38 cellular contexts compared by ENCODE assay signal in the genomic region with DNA sequence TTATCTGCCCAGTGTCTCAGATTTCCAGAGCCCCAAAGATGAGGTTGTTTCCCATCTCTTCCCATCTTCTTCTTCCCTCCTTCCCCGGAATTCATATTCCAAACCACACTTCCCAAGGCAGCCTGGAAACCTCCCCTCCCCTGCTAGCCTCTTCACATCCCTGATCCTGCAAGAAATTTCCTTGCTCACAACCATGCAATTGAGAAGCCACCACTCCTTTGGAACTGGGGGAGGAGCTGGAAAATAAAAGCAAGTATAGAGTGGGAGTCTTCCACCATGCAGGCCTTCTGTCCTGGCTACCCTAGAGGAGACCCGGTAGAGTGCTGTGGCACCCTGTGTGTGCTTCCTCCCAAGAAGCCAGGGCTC. TPM values are rescaled to one million over a fixed set of nuclear protein-coding genes. Genes with fewer than 3 reads are reported as not detected.
DNase-seq lines count a peak whose midpoint lies in the region; ATAC-seq, FAIRE-seq and TF ChIP-seq lines count a peak whose summit lies in the region.
"Had no signal": no experiment of that assay in that cellular context is flagged by ENCODE, and none has a peak within 500 bp of the region (broad histone marks: within the 10 kb centered on the region; RNA-seq: fewer than 3 reads in every experiment).

No MANE protein-coding gene starts in this region.

- H2BK20ac ChIP-seq in H1 (ENCODE audit: low read length) = no peak overlapping the region

- no peak overlapping the region for H4K5ac ChIP-seq in H1 (ENCODE audit: insufficient read length, low read depth, low read length)

- H3K27me3 Mint-ChIP-seq in stimulated activated naive B cell treated with anti-CD40 and anti-IgM and Interleukin-4, amounts not matched to agents 10 μg/mL and 1 μg/mL and 100 μg/mL, for 72 hours = peaks cover 65 to 80% of the 10 kb centered on the region in 2 donors

- no peak overlapping the region for H2BK5ac ChIP-seq in H1 (ENCODE audit: low read depth, low read length)

- no peak for TF ChIP-seq RAD21 in H1 (IDR thresholded peaks at IDR 0.05 in 1 of 2, conservative IDR thresholded peaks at IDR 0.05 in 1 of 2; ENCODE audit: low read depth in 2 of 2, low read length in 2 of 2)

- peaks cover 15 to 28% of the 10 kb centered on the region in 2 experiments for H4K20me1 ChIP-seq in H1 (replicated peaks in 1 of 2; ENCODE audit: control insufficient read depth in 1 of 2, insufficient read depth in 2 of 2, low read length in 2 of 2)

- H3K36me3 ChIP-seq in H1 (ENCODE audit: control insufficient read depth in 2 of 4, insufficient read depth in 4 of 4, low read length in 3 of 4) (peaks cover 0 to 5% (median 0%) of the 10 kb centered on the region in 4 experiments; a peak in 1 of 8 replicates), mesodermal cell (ENCODE audit: control insufficient read depth, insufficient read depth, low read length) (no peaks in the 10 kb centered on the region), SJCRH30 (no peaks in the 10 kb centered on the region)
- H3K36me3 ChIP-seq: adrenal gland, breast epithelium, lower lobe of right lung, tibial artery had no signal

- no peak overlapping the region for H2AFZ ChIP-seq in H1 (ENCODE audit: low read length)
- H2AFZ ChIP-seq: PC-9 had no signal

- H3K9me3 Mint-ChIP-seq in stimulated activated naive B cell treated with anti-CD40 and anti-IgM and Interleukin-4, amounts not matched to agents 10 μg/mL and 1 μg/mL and 100 μg/mL, for 72 hours = no peaks in the 10 kb centered on the region
- H3K9me3 Mint-ChIP-seq: activated CD4-positive, alpha-beta memory T cell treated with anti-CD3 and anti-CD28 coated beads for 36 hours; activated T-cell treated with anti-CD3 and anti-CD28 coated beads, Interleukin-2, amount 50 U/mL, for 72 hours; CD4-positive, alpha-beta T cell; stimulated activated naive CD8-positive, alpha-beta T cell treated with anti-CD3 and anti-CD28 coated beads, Interleukin-15, Interleukin-2, amounts not matched to agents 100 ng/mL and 50 ng/mL, for 24 hours had no signal

- no peak overlapping the region for H2BK120ac ChIP-seq in H1 (replicated peaks; ENCODE audit: low read depth, low read length)

- no peak overlapping the region for H2AK5ac ChIP-seq in H1 (ENCODE audit: low read depth, low read length)

- no peak for TF ChIP-seq EP300 in H1 (IDR thresholded peaks at IDR 0.05; ENCODE audit: borderline replicate concordance in 1 of 2, low read depth in 2 of 2, low read length in 2 of 2)

- no peak overlapping the region for H2BK12ac ChIP-seq in H1 (ENCODE audit: low read depth, low read length)

- peak overlapping the region; percentile 37 for H3K27ac Mint-ChIP-seq in stimulated activated naive B cell treated with anti-CD40 and anti-IgM and Interleukin-4, amounts not matched to agents 10 μg/mL and 1 μg/mL and 100 μg/mL, for 72 hours
- H3K27ac Mint-ChIP-seq: activated CD4-positive, alpha-beta memory T cell treated with anti-CD3 and anti-CD28 coated beads for 36 hours; activated T-cell treated with anti-CD3 and anti-CD28 coated beads, Interleukin-2, amount 50 U/mL, for 72 hours; CD4-positive, alpha-beta T cell; stimulated activated naive CD8-positive, alpha-beta T cell treated with anti-CD3 and anti-CD28 coated beads, Interleukin-15, Interleukin-2, amounts not matched to agents 100 ng/mL and 50 ng/mL, for 24 hours had no signal

- no peak overlapping the region for H3K56ac ChIP-seq in H1 (replicated peaks; ENCODE audit: insufficient read length, low read depth, low read length)

- no peak for TF ChIP-seq CTCF in H1 (IDR thresholded peaks at IDR 0.05; ENCODE audit: control extremely low read depth in 1 of 3, insufficient read depth in 1 of 3, low read depth in 1 of 3, low read length in 3 of 3)

- no peak overlapping the region for H4K8ac ChIP-seq in H1 (ENCODE audit: extremely low read depth, insufficient read depth, low read length)

- H3K4me3 Mint-ChIP-seq in stimulated activated naive B cell treated with anti-CD40 and anti-IgM and Interleukin-4, amounts not matched to agents 10 μg/mL and 1 μg/mL and 100 μg/mL, for 72 hours = no peak overlapping the region
- H3K4me3 Mint-ChIP-seq: activated CD4-positive, alpha-beta memory T cell treated with anti-CD3 and anti-CD28 coated beads for 36 hours; activated T-cell treated with anti-CD3 and anti-CD28 coated beads, Interleukin-2, amount 50 U/mL, for 72 hours; CD4-positive, alpha-beta T cell; stimulated activated naive CD8-positive, alpha-beta T cell treated with anti-CD3 and anti-CD28 coated beads, Interleukin-15, Interleukin-2, amounts not matched to agents 100 ng/mL and 50 ng/mL, for 24 hours had no signal

- TF ChIP-seq POLR2A in H1 (IDR thresholded peaks at IDR 0.05; ENCODE audit: control extremely low read depth in 1 of 2, low read depth in 2 of 2, low read length in 2 of 2) = no peak

- intact Hi-C loops in cardiac septum (cut with DNase I) = no loop called here

- no peak overlapping the region for H4K91ac ChIP-seq in H1 (replicated peaks; ENCODE audit: insufficient read length, low read length)

- DNase-seq in HT-29 (ENCODE audit: low spot score) (peak; percentile 23), H1 (ENCODE audit: low read depth in 1 of 2, low spot score in 2 of 2) (no peak), anterior cingulate cortex (lab: John Stamatoyannopoulos, UW) (no peak), cardiac septum (ENCODE audit: low spot score) (no peak), SJCRH30 (no peak)
- no peak for DNase-seq in stimulated activated naive B cell treated with anti-CD40 and anti-IgM and Interleukin-4, amounts not matched to agents 10 μg/mL and 1 μg/mL and 100 μg/mL, for 72 hours
- no peak for DNase-seq in effector CD4-positive, alpha-beta T cell
- DNase-seq: activated CD4-positive, alpha-beta memory T cell treated with anti-CD3 and anti-CD28 coated beads for 36 hours; activated CD4-positive, CD25-positive, alpha-beta regulatory T cell treated with anti-CD3 and anti-CD28 coated beads, Interleukin-2, amount 50 U/mL, for 72 hours; activated naive CD4-positive, alpha-beta T cell treated with Interleukin-2 at 50 U/mL for 16 hours; activated T-cell treated with anti-CD3 and anti-CD28 coated beads, Interleukin-2, amount 50 U/mL, for 72 hours; CD4-positive, alpha-beta T cell; head of caudate nucleus; lower lobe of right lung; NCI-H1417 treated with DMSO at 0.1 percent for 48 hours; NCI-H2081; NCI-H2227 treated with DMSO at 0.1 percent for 48 hours; NCI-H526; NK-92 treated with Interleukin-12 subunit alpha and Interleukin-12 subunit beta, amount 100 ng/mL, for 24 hours; PC-9; right cardiac atrium; SHP77; stimulated activated CD4-positive, alpha-beta T cell treated with anti-CD3 and anti-CD28 coated beads, Interleukin-1b, Interleukin-23, amount 100 ng/mL, for 48 hours; tibial artery had no signal

- no peak overlapping the region for H3K18ac ChIP-seq in H1 (ENCODE audit: extremely low read depth, low read length)

- H3K79me2 ChIP-seq in H1 (ENCODE audit: control insufficient read depth in 1 of 2, insufficient read depth in 2 of 2, low read length in 2 of 2) = no peaks in the 10 kb centered on the region

- H3K4me1 Mint-ChIP-seq in stimulated activated naive B cell treated with anti-CD40 and anti-IgM and Interleukin-4, amounts not matched to agents 10 μg/mL and 1 μg/mL and 100 μg/mL, for 72 hours = peaks cover 3 to 13% of the 10 kb centered on the region in 2 donors

- H3K27me3 ChIP-seq in H1 (replicated peaks in 1 of 4; ENCODE audit: control insufficient read depth in 3 of 4, extremely low read depth in 1 of 4, insufficient read depth in 3 of 4, low read length in 3 of 4) = peaks cover 99 to 100% (median 99%) of the 10 kb centered on the region in 4 experiments
- no peaks in the 10 kb centered on the region for H3K27me3 ChIP-seq in SJCRH30
- H3K27me3 ChIP-seq: adrenal gland had no signal

- H3K9me3 ChIP-seq in H1 (ENCODE audit: insufficient read depth in 2 of 2, low read depth in 1 of 2, low read length in 1 of 2) (no peaks in the 10 kb centered on the region), mesodermal cell (ENCODE audit: control insufficient read depth, low read length) (no peaks in the 10 kb centered on the region), SJCRH30 (replicated peaks) (no peaks in the 10 kb centered on the region)
- H3K9me3 ChIP-seq: adrenal gland, breast epithelium, lower lobe of right lung, mucosa of descending colon, tibial artery had no signal

- H3K4ac ChIP-seq in H1 (replicated peaks; ENCODE audit: insufficient read length, low read depth, low read length) = no peak overlapping the region

- no peak overlapping the region for H3K14ac ChIP-seq in H1 (ENCODE audit: insufficient read length)

- H3K23me2 ChIP-seq in H1 (ENCODE audit: low read depth, low read length) = peaks cover 4% of the 10 kb centered on the region; the same call in 1 of the 2 replicates

- no peaks in the 10 kb centered on the region for H3K79me1 ChIP-seq in H1 (ENCODE audit: low read depth, low read length)

- H3K23ac ChIP-seq in H1 (ENCODE audit: insufficient read length) = no peak overlapping the region

- H3K27ac ChIP-seq in H1 (ENCODE audit: low read depth, low read length) = no peak overlapping the region
- peak overlapping the region; percentile 37 for H3K27ac ChIP-seq in mesodermal cell (ENCODE audit: low read depth, low read length, severe bottlenecking)
- H3K27ac ChIP-seq in SJCRH30 = no peak overlapping the region
- H3K27ac ChIP-seq: HL-60, KMS-11, PC-9, tibial artery had no signal

- WGBS in H1 (ENCODE audit: extremely low coverage in 1 of 2, insufficient coverage in 1 of 2, insufficient read length in 1 of 2, insufficient replicate concordance in 2 of 2, low coverage in 1 of 2, low lambda C conversion rate in 2 of 2, missing lambda C conversion rate in 1 of 2), 2 experiments = 42% methylated on average over 2 of the region's 2 CpGs; no CpG with 5 or more reads in 1 of the 2 experiments
- WGBS in mesodermal cell (ENCODE audit: insufficient coverage in 2 of 2), 2 experiments = 43 to 53% methylated on average over 1 to 2 of the region's 2 CpGs

- H3K4me2 ChIP-seq in H1 (ENCODE audit: insufficient read depth in 1 of 2, low read depth in 2 of 2, low read length in 2 of 2) = no peak overlapping the region
- H3K4me2 ChIP-seq: KMS-11, PC-9 had no signal

- FAIRE-seq in H1 (lab: Jason Lieb, UNC) = no peak
- FAIRE-seq: D721Med, GM18507 had no signal

- POLR2A ChIA-PET in H1 (lab: Charles Lee; ENCODE audit: partially characterized antibody) = no interaction called here

- CTCF ChIA-PET in H1 (lab: Charles Lee; ENCODE audit: partially characterized antibody) = interaction anchor here (0.5 to 1.8 kb wide), 9 partner anchors 10 to 444 kb away, joined by 3 to 8 read pairs (median 3); partner anchors contain the start of gene HOXB5

- H3K36me3 Mint-ChIP-seq in stimulated activated naive B cell treated with anti-CD40 and anti-IgM and Interleukin-4, amounts not matched to agents 10 μg/mL and 1 μg/mL and 100 μg/mL, for 72 hours = no peaks in the 10 kb centered on the region
- H3K36me3 Mint-ChIP-seq: activated CD4-positive, alpha-beta memory T cell treated with anti-CD3 and anti-CD28 coated beads for 36 hours had no signal

- H3K4me3 ChIP-seq in H1 (ENCODE audit: extremely low read depth in 1 of 4, insufficient read depth in 2 of 4, low read depth in 3 of 4, low read length in 4 of 4) = no peak overlapping the region
- H3K4me3 ChIP-seq in mesodermal cell (ENCODE audit: extremely low read depth, insufficient read depth, low read length, poor library complexity, severe bottlenecking) = no peak overlapping the region
- H3K4me3 ChIP-seq in SJCRH30 = no peak overlapping the region
- H3K4me3 ChIP-seq: adrenal gland, mucosa of descending colon, PC-9, tibial artery had no signal

- peaks cover 0 to 8% (median 3%) of the 10 kb centered on the region in 4 experiments; a peak in 4 of 7 replicates for H3K4me1 ChIP-seq in H1 (replicated peaks in 1 of 4; ENCODE audit: control insufficient read depth in 3 of 4, insufficient read depth in 4 of 4, low read length in 3 of 4)
- peaks cover 34% of the 10 kb centered on the region for H3K4me1 ChIP-seq in mesodermal cell (ENCODE audit: control insufficient read depth, insufficient read depth, low read length, poor library complexity, severe bottlenecking)
- peaks cover 10% of the 10 kb centered on the region for H3K4me1 ChIP-seq in SJCRH30

- no peak overlapping the region for H3K9ac ChIP-seq in H1 (replicated peaks in 1 of 4; ENCODE audit: extremely low read depth in 1 of 4, low read depth in 3 of 4, low read length in 3 of 4)
- H3K9ac ChIP-seq: KMS-11 had no signal

- ATAC-seq in stimulated activated naive B cell treated with anti-CD40 and anti-IgM and Interleukin-4, amounts not matched to agents 10 μg/mL and 1 μg/mL and 100 μg/mL, for 72 hours (replicated peaks) = no peak
- ATAC-seq: activated T-cell treated with anti-CD3 and anti-CD28 coated beads, Interleukin-2, amount 50 U/mL, for 72 hours; lower lobe of right lung; right cardiac atrium had no signal

- no peak overlapping the region for H2BK15ac ChIP-seq in H1 (ENCODE audit: low read length)

RNA-seq across cellular contexts. Expression of gene HOXB2, which starts 15.5 kb away (rescaled TPM):
- total RNA-seq in HT-29 (2014; rRNA removed; shearing (Covaris generic)) = 2.3 and 7.0 TPM in 2 replicates
- not detected in 2 replicates for total RNA-seq in H1 (2021; fragmentation: NEBNext Ultra II Directional; extraction: Animal tissue kit (Norgen Biotek cat#: 25700))
- not detected in 2 replicates for polyA plus RNA-seq in H1 (2011; rRNA removed)
- polyA plus RNA-seq in H1 (2011; cell fraction: cytosol; rRNA removed) = not detected
- not detected for polyA plus RNA-seq in H1 (2011; cell fraction: nucleus; rRNA removed)
- polyA plus RNA-seq in H1 (2012, experiment 1 of 2) = not detected in 4 replicates
- polyA plus RNA-seq in H1 (2012, experiment 2 of 2) = not detected
- not detected for polyA plus RNA-seq in H1 (2013, experiment 1 of 2)
- not detected for polyA plus RNA-seq in H1 (2013, experiment 2 of 2)
- polyA minus RNA-seq in H1 (2011; rRNA and poly(A)+ RNA removed) = not detected in 2 replicates
- not detected for polyA minus RNA-seq in H1 (2011; cell fraction: cytosol; rRNA and poly(A)+ RNA removed)
- polyA minus RNA-seq in H1 (2011; cell fraction: nucleus; rRNA and poly(A)+ RNA removed) = 0.90 TPM
- 53.6 TPM for polyA plus RNA-seq in mesodermal cell (2013, experiment 1 of 2)
- polyA plus RNA-seq in mesodermal cell (2013, experiment 2 of 2) = 52.0 TPM
- total RNA-seq in cardiac septum = 4.9 TPM
- total RNA-seq in SJCRH30 (2014; rRNA removed; shearing (Covaris generic)) = 5.9 and 7.6 TPM in 2 replicates

RNA-seq across cellular contexts. Expression of gene HOXB4, which starts 17.7 kb away (rescaled TPM):
- 14.5 and 15.5 TPM in 2 replicates for total RNA-seq in HT-29 (2014; rRNA removed; shearing (Covaris generic))
- total RNA-seq in H1 (2021; fragmentation: NEBNext Ultra II Directional; extraction: Animal tissue kit (Norgen Biotek cat#: 25700)) = not detected in 2 replicates
- not detected in 2 replicates for polyA plus RNA-seq in H1 (2011; rRNA removed)
- polyA plus RNA-seq in H1 (2011; cell fraction: cytosol; rRNA removed) = not detected
- polyA plus RNA-seq in H1 (2011; cell fraction: nucleus; rRNA removed) = not detected
- not detected in 4 replicates for polyA plus RNA-seq in H1 (2012, experiment 1 of 2)
- not detected for polyA plus RNA-seq in H1 (2012, experiment 2 of 2)
- polyA plus RNA-seq in H1 (2013, experiment 1 of 2) = not detected
- not detected for polyA plus RNA-seq in H1 (2013, experiment 2 of 2)
- polyA minus RNA-seq in H1 (2011; rRNA and poly(A)+ RNA removed) = not detected in 2 replicates
- polyA minus RNA-seq in H1 (2011; cell fraction: cytosol; rRNA and poly(A)+ RNA removed) = not detected
- not detected for polyA minus RNA-seq in H1 (2011; cell fraction: nucleus; rRNA and poly(A)+ RNA removed)
- polyA plus RNA-seq in mesodermal cell (2013, experiment 1 of 2) = 6.6 TPM
- polyA plus RNA-seq in mesodermal cell (2013, experiment 2 of 2) = 7.8 TPM
- total RNA-seq in cardiac septum = 1.6 TPM
- total RNA-seq in SJCRH30 (2014; rRNA removed; shearing (Covaris generic)) = 3.7 and 4.3 TPM in 2 replicates

RNA-seq across cellular contexts. Expression of gene HOXB3, which starts 29.6 kb away (rescaled TPM):
- total RNA-seq in HT-29 (2014; rRNA removed; shearing (Covaris generic)) = 99.5 and 126 TPM in 2 replicates
- total RNA-seq in H1 (2021; fragmentation: NEBNext Ultra II Directional; extraction: Animal tissue kit (Norgen Biotek cat#: 25700)) = not detected in 2 replicates
- not detected in 2 replicates for polyA plus RNA-seq in H1 (2011; rRNA removed)
- not detected for polyA plus RNA-seq in H1 (2011; cell fraction: cytosol; rRNA removed)
- not detected for polyA plus RNA-seq in H1 (2011; cell fraction: nucleus; rRNA removed)
- 0.28 TPM in 1 of 4 replicates, not detected in the others for polyA plus RNA-seq in H1 (2012, experiment 1 of 2)
- polyA plus RNA-seq in H1 (2012, experiment 2 of 2) = not detected
- not detected for polyA plus RNA-seq in H1 (2013, experiment 1 of 2)
- not detected for polyA plus RNA-seq in H1 (2013, experiment 2 of 2)
- 0.19 TPM in 1 of 2 replicates, not detected in the other for polyA minus RNA-seq in H1 (2011; rRNA and poly(A)+ RNA removed)
- not detected for polyA minus RNA-seq in H1 (2011; cell fraction: cytosol; rRNA and poly(A)+ RNA removed)
- polyA minus RNA-seq in H1 (2011; cell fraction: nucleus; rRNA and poly(A)+ RNA removed) = 1.00 TPM
- 28.7 TPM for polyA plus RNA-seq in mesodermal cell (2013, experiment 1 of 2)
- polyA plus RNA-seq in mesodermal cell (2013, experiment 2 of 2) = 27.8 TPM
- total RNA-seq in cardiac septum = 4.2 TPM
- 7.4 and 8.8 TPM in 2 replicates for total RNA-seq in SJCRH30 (2014; rRNA removed; shearing (Covaris generic))

RNA-seq across cellular contexts. Expression of gene HOXB1, which starts 29.6 kb away (rescaled TPM):
- 0.08 TPM in 1 of 2 replicates, not detected in the other for total RNA-seq in HT-29 (2014; rRNA removed; shearing (Covaris generic))
- not detected in 2 replicates for total RNA-seq in H1 (2021; fragmentation: NEBNext Ultra II Directional; extraction: Animal tissue kit (Norgen Biotek cat#: 25700))
- polyA plus RNA-seq in H1 (2011; rRNA removed) = not detected in 2 replicates
- polyA plus RNA-seq in H1 (2011; cell fraction: cytosol; rRNA removed) = not detected
- polyA plus RNA-seq in H1 (2011; cell fraction: nucleus; rRNA removed) = not detected
- polyA plus RNA-seq in H1 (2012, experiment 1 of 2) = 0.10 TPM in 1 of 4 replicates, not detected in the others
- polyA plus RNA-seq in H1 (2012, experiment 2 of 2) = 0.08 TPM
- polyA plus RNA-seq in H1 (2013, experiment 1 of 2) = 0.06 TPM
- polyA plus RNA-seq in H1 (2013, experiment 2 of 2) = 0.09 TPM
- polyA minus RNA-seq in H1 (2011; rRNA and poly(A)+ RNA removed) = not detected in 2 replicates
- not detected for polyA minus RNA-seq in H1 (2011; cell fraction: cytosol; rRNA and poly(A)+ RNA removed)
- polyA minus RNA-seq in H1 (2011; cell fraction: nucleus; rRNA and poly(A)+ RNA removed) = not detected
- 10.0 TPM for polyA plus RNA-seq in mesodermal cell (2013, experiment 1 of 2)
- polyA plus RNA-seq in mesodermal cell (2013, experiment 2 of 2) = 14.1 TPM
- not detected for total RNA-seq in cardiac septum
- not detected in 2 replicates for total RNA-seq in SJCRH30 (2014; rRNA removed; shearing (Covaris generic))
- total RNA-seq: A673; activated CD4-positive, alpha-beta memory T cell treated with anti-CD3 and anti-CD28 coated beads for 36 hours; activated T-cell treated with anti-CD3 and anti-CD28 coated beads, Interleukin-2, amount 50 U/mL, for 72 hours; adrenal gland; breast epithelium; CD4-positive, alpha-beta T cell; fibroblast of villous mesenchyme; H4; kidney epithelial cell; lower lobe of right lung; mucosa of descending colon; PC-9; right cardiac atrium; T-helper 2 cell treated with Interferon-gamma antibody and Interleukin-4, amounts not matched to agents 100 ng/mL and 5 ng/mL, for 36 hours had no signal
- polyA plus RNA-seq: adrenal gland, right cardiac atrium had no signal

RNA-seq across cellular contexts. Expression of gene HOXB5, which starts 33.1 kb away (rescaled TPM):
- 7.5 and 8.2 TPM in 2 replicates for total RNA-seq in HT-29 (2014; rRNA removed; shearing (Covaris generic))
- not detected in 2 replicates for total RNA-seq in H1 (2021; fragmentation: NEBNext Ultra II Directional; extraction: Animal tissue kit (Norgen Biotek cat#: 25700))
- polyA plus RNA-seq in H1 (2011; rRNA removed) = not detected in 2 replicates
- not detected for polyA plus RNA-seq in H1 (2011; cell fraction: cytosol; rRNA removed)
- not detected for polyA plus RNA-seq in H1 (2011; cell fraction: nucleus; rRNA removed)
- not detected in 4 replicates for polyA plus RNA-seq in H1 (2012, experiment 1 of 2)
- polyA plus RNA-seq in H1 (2012, experiment 2 of 2) = not detected
- polyA plus RNA-seq in H1 (2013, experiment 1 of 2) = not detected
- polyA plus RNA-seq in H1 (2013, experiment 2 of 2) = not detected
- polyA minus RNA-seq in H1 (2011; rRNA and poly(A)+ RNA removed) = 0.07 TPM in 1 of 2 replicates, not detected in the other
- polyA minus RNA-seq in H1 (2011; cell fraction: cytosol; rRNA and poly(A)+ RNA removed) = not detected
- polyA minus RNA-seq in H1 (2011; cell fraction: nucleus; rRNA and poly(A)+ RNA removed) = not detected
- polyA plus RNA-seq in mesodermal cell (2013, experiment 1 of 2) = 13.7 TPM
- polyA plus RNA-seq in mesodermal cell (2013, experiment 2 of 2) = 15.0 TPM
- total RNA-seq in cardiac septum = not detected
- total RNA-seq in SJCRH30 (2014; rRNA removed; shearing (Covaris generic)) = 0.51 and 0.61 TPM in 2 replicates
- total RNA-seq: activated CD4-positive, alpha-beta memory T cell treated with anti-CD3 and anti-CD28 coated beads for 36 hours; activated T-cell treated with anti-CD3 and anti-CD28 coated beads, Interleukin-2, amount 50 U/mL, for 72 hours; CD4-positive, alpha-beta T cell had no signal

Comparison
In these comparisons a context has a peak if more than half of its experiments do, and no peak if none do; other contexts are left out.
1. RNA of gene HOXB3, which starts 29.6 kb away (total RNA-seq): 99.5 to 126 TPM in HT-29; 7.4 to 8.8 TPM in SJCRH30, 4.2 TPM in cardiac septum (single experiment) and not detected in H1; every median in the first group is over 10 times any median in the second.